In the genomic region with DNA sequence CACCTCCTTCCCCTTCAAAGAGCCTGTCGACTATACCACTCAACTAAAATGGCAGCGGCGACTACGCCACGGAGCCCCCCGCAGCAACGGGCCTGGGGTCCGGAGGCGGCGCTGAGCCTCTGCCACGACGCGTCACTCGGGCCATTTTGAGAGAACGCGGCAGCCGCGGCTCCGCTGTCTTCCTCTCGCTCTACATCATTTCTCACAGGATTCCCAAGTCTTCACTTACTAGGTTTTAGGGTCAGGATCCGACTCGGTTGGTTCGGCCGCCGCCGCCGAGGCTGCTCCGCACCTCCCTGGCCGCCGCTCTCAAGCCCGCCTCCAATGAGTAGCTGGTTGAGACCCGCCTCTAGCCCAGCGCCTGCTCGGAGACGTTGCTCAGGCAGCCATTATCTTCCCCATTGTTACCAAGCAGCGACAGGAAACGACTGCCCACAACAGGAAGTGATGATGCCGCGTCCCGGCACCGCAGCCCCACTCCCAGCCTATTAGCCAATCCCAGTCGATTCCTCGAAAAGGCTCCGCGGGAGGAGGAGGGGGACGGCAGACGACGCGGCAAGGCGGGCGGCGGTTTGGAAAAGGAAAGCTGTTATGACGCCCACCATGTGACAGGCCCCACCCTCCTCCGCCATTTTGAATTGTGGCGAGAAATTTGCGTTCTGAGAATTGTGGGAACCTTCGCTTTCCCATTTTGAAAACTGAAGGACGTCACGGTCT, we compare ENCODE assay signal across 1 cellular context.
A peak's percentile ranks its signal among the peaks of the same experiment; 100 is the strongest.
TF ChIP-seq lines count a peak whose summit lies in the region.

A gene with protein sequence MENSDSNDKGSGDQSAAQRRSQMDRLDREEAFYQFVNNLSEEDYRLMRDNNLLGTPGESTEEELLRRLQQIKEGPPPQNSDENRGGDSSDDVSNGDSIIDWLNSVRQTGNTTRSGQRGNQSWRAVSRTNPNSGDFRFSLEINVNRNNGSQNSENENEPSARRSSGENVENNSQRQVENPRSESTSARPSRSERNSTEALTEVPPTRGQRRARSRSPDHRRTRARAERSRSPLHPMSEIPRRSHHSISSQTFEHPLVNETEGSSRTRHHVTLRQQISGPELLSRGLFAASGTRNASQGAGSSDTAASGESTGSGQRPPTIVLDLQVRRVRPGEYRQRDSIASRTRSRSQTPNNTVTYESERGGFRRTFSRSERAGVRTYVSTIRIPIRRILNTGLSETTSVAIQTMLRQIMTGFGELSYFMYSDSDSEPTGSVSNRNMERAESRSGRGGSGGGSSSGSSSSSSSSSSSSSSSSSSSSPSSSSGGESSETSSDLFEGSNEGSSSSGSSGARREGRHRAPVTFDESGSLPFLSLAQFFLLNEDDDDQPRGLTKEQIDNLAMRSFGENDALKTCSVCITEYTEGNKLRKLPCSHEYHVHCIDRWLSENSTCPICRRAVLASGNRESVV (minus strand): TSS at position 432 of the 717 bp plus-strand sequence. CDS start 18,647 bp downstream, outside the sequence.

TF ChIP-seq in H1, 55 proteins besides CTCF, POLR2A, EP300 and RAD21 (continued from another document):
- TF ChIP-seq, protein P1, sequence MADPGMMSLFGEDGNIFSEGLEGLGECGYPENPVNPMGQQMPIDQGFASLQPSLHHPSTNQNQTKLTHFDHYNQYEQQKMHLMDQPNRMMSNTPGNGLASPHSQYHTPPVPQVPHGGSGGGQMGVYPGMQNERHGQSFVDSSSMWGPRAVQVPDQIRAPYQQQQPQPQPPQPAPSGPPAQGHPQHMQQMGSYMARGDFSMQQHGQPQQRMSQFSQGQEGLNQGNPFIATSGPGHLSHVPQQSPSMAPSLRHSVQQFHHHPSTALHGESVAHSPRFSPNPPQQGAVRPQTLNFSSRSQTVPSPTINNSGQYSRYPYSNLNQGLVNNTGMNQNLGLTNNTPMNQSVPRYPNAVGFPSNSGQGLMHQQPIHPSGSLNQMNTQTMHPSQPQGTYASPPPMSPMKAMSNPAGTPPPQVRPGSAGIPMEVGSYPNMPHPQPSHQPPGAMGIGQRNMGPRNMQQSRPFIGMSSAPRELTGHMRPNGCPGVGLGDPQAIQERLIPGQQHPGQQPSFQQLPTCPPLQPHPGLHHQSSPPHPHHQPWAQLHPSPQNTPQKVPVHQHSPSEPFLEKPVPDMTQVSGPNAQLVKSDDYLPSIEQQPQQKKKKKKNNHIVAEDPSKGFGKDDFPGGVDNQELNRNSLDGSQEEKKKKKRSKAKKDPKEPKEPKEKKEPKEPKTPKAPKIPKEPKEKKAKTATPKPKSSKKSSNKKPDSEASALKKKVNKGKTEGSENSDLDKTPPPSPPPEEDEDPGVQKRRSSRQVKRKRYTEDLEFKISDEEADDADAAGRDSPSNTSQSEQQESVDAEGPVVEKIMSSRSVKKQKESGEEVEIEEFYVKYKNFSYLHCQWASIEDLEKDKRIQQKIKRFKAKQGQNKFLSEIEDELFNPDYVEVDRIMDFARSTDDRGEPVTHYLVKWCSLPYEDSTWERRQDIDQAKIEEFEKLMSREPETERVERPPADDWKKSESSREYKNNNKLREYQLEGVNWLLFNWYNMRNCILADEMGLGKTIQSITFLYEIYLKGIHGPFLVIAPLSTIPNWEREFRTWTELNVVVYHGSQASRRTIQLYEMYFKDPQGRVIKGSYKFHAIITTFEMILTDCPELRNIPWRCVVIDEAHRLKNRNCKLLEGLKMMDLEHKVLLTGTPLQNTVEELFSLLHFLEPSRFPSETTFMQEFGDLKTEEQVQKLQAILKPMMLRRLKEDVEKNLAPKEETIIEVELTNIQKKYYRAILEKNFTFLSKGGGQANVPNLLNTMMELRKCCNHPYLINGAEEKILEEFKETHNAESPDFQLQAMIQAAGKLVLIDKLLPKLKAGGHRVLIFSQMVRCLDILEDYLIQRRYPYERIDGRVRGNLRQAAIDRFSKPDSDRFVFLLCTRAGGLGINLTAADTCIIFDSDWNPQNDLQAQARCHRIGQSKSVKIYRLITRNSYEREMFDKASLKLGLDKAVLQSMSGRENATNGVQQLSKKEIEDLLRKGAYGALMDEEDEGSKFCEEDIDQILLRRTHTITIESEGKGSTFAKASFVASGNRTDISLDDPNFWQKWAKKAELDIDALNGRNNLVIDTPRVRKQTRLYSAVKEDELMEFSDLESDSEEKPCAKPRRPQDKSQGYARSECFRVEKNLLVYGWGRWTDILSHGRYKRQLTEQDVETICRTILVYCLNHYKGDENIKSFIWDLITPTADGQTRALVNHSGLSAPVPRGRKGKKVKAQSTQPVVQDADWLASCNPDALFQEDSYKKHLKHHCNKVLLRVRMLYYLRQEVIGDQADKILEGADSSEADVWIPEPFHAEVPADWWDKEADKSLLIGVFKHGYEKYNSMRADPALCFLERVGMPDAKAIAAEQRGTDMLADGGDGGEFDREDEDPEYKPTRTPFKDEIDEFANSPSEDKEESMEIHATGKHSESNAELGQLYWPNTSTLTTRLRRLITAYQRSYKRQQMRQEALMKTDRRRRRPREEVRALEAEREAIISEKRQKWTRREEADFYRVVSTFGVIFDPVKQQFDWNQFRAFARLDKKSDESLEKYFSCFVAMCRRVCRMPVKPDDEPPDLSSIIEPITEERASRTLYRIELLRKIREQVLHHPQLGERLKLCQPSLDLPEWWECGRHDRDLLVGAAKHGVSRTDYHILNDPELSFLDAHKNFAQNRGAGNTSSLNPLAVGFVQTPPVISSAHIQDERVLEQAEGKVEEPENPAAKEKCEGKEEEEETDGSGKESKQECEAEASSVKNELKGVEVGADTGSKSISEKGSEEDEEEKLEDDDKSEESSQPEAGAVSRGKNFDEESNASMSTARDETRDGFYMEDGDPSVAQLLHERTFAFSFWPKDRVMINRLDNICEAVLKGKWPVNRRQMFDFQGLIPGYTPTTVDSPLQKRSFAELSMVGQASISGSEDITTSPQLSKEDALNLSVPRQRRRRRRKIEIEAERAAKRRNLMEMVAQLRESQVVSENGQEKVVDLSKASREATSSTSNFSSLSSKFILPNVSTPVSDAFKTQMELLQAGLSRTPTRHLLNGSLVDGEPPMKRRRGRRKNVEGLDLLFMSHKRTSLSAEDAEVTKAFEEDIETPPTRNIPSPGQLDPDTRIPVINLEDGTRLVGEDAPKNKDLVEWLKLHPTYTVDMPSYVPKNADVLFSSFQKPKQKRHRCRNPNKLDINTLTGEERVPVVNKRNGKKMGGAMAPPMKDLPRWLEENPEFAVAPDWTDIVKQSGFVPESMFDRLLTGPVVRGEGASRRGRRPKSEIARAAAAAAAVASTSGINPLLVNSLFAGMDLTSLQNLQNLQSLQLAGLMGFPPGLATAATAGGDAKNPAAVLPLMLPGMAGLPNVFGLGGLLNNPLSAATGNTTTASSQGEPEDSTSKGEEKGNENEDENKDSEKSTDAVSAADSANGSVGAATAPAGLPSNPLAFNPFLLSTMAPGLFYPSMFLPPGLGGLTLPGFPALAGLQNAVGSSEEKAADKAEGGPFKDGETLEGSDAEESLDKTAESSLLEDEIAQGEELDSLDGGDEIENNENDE (IDR thresholded peaks at IDR 0.05; ENCODE audit: insufficient replicate concordance, low read length), result no peak
- TF ChIP-seq, protein P2, sequence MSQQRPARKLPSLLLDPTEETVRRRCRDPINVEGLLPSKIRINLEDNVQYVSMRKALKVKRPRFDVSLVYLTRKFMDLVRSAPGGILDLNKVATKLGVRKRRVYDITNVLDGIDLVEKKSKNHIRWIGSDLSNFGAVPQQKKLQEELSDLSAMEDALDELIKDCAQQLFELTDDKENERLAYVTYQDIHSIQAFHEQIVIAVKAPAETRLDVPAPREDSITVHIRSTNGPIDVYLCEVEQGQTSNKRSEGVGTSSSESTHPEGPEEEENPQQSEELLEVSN (IDR thresholded peaks at IDR 0.05), result peak; percentile 65
- TF ChIP-seq CEBPB (IDR thresholded peaks at IDR 0.05; ENCODE audit: low read depth, low read length), result no peak
- TF ChIP-seq CREB1 (IDR thresholded peaks at IDR 0.05), result peak; percentile 76
- TF ChIP-seq POLR2AphosphoS5 (IDR thresholded peaks at IDR 0.05; ENCODE audit: low read depth, low read length), result peak; percentile 92
- peak; percentile 23 for TF ChIP-seq ASH2L (IDR thresholded peaks at IDR 0.05; ENCODE audit: low read length)
- TF ChIP-seq, protein P3, sequence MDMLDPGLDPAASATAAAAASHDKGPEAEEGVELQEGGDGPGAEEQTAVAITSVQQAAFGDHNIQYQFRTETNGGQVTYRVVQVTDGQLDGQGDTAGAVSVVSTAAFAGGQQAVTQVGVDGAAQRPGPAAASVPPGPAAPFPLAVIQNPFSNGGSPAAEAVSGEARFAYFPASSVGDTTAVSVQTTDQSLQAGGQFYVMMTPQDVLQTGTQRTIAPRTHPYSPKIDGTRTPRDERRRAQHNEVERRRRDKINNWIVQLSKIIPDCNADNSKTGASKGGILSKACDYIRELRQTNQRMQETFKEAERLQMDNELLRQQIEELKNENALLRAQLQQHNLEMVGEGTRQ (IDR thresholded peaks at IDR 0.05; ENCODE audit: low read length), result peak; percentile 51; the same call in 1 of the 2 replicates
- peak; percentile 88 for TF ChIP-seq YY1 (IDR thresholded peaks at IDR 0.05; ENCODE audit: low read depth, low read length)
- peak; percentile 78; the same call in 1 of the 2 replicates for TF ChIP-seq MAX (IDR thresholded peaks at IDR 0.05)
- TF ChIP-seq KDM4A (IDR thresholded peaks at IDR 0.05; ENCODE audit: low read depth, low read length, severe bottlenecking), result no peak
